In the genomic region with DNA sequence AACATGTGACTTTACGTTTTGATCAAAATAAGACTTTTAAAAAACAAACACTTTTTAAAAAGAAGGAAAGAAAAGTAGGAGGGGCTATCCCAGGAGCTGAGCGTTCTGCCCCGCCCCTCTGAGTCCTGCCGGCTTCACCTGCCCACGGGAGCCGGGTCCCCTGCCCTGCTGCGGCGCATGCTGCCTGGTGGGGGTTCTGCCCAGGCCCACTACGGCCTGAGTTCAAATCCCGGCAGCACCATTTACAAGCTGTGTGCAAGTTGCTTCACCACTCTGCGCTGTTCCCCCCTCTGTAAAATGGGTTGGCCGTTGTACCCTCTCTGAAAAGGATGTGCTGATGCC, we compare ENCODE assay signal across 8 cellular contexts. TPM values are rescaled to one million over a fixed set of nuclear protein-coding genes. Genes with fewer than 3 reads are reported as not detected.
DNase-seq lines count a peak whose midpoint lies in the region; ATAC-seq and TF ChIP-seq lines count a peak whose summit lies in the region.

No MANE protein-coding gene starts in this region.

- no peak for TF ChIP-seq CTCF in HFFc6 (IDR thresholded peaks at IDR 0.05)

- H3K27ac ChIP-seq in adipose tissue (ENCODE audit: low read depth, low read length): peak overlapping the region; percentile 30

- H3K9me3 Mint-ChIP-seq in HFFc6: no peaks in the 10 kb centered on the region
- no peaks in the 10 kb centered on the region for H3K9me3 Mint-ChIP-seq in stimulated activated effector memory CD8-positive, alpha-beta T cell treated with anti-CD3 and anti-CD28 coated beads, Interleukin-12 subunit alpha, Interleukin-12 subunit beta, amount 100 ng/mL, for 72 hours

- peaks cover 11% of the 10 kb centered on the region for H3K4me1 ChIP-seq in iPS-15b (ENCODE audit: control insufficient read depth, insufficient read depth, low read length)

- H3K4me3 Mint-ChIP-seq in HFFc6: peak overlapping the region; percentile 77
- peak overlapping the region; percentile 45 for H3K4me3 Mint-ChIP-seq in stimulated activated effector memory CD8-positive, alpha-beta T cell treated with anti-CD3 and anti-CD28 coated beads, Interleukin-12 subunit alpha, Interleukin-12 subunit beta, amount 100 ng/mL, for 72 hours

- no peaks in the 10 kb centered on the region for H3K9me3 ChIP-seq in iPS-15b (ENCODE audit: control insufficient read depth, insufficient read depth, low read length)

- H3K27me3 Mint-ChIP-seq in HFFc6 (ENCODE audit: insufficient read depth): peaks cover 4% of the 10 kb centered on the region

- peak overlapping the region; percentile 76 for H3K27ac Mint-ChIP-seq in HFFc6
- no peak overlapping the region for H3K27ac Mint-ChIP-seq in stimulated activated effector memory CD8-positive, alpha-beta T cell treated with anti-CD3 and anti-CD28 coated beads, Interleukin-12 subunit alpha, Interleukin-12 subunit beta, amount 100 ng/mL, for 72 hours

- no peak for DNase-seq in HFFc6
- DNase-seq in stimulated activated effector memory CD8-positive, alpha-beta T cell treated with anti-CD3 and anti-CD28 coated beads, Interleukin-12 subunit alpha, Interleukin-12 subunit beta, amount 100 ng/mL, for 72 hours (ENCODE audit: low spot score in 2 of 2): no peak
- no peak for DNase-seq in NCI-H146 (lab: John Stamatoyannopoulos, UW)
- DNase-seq in globus pallidus (ENCODE audit: low spot score): no peak

- H3K9ac ChIP-seq in iPS-15b (ENCODE audit: low read depth, low read length): no peak overlapping the region

- peak overlapping the region; percentile 49 for H3K4me3 ChIP-seq in iPS-15b (ENCODE audit: low read depth, low read length)

- 21 to 44% (median 21%) methylated on average over 12 of the region's 12 CpGs for WGBS in adipose tissue, 3 donors

- H3K36me3 Mint-ChIP-seq in HFFc6 (ENCODE audit: low read depth): peaks cover 16% of the 10 kb centered on the region
- H3K36me3 Mint-ChIP-seq in stimulated activated effector memory CD8-positive, alpha-beta T cell treated with anti-CD3 and anti-CD28 coated beads, Interleukin-12 subunit alpha, Interleukin-12 subunit beta, amount 100 ng/mL, for 72 hours: no peaks in the 10 kb centered on the region

- ATAC-seq in stimulated activated effector memory CD8-positive, alpha-beta T cell treated with anti-CD3 and anti-CD28 coated beads, Interleukin-12 subunit alpha, Interleukin-12 subunit beta, amount 100 ng/mL, for 72 hours: peak; percentile 3
- no peak for ATAC-seq in GM21381 (IDR thresholded peaks at IDR 0.05; ENCODE audit: unreplicated experiment)
- no peak for ATAC-seq in GM21515 (IDR thresholded peaks at IDR 0.05; ENCODE audit: unreplicated experiment)

- H3K36me3 ChIP-seq in iPS-15b (ENCODE audit: control insufficient read depth, insufficient read depth, low read length): peaks cover 4% of the 10 kb centered on the region

- H3K4me1 Mint-ChIP-seq in HFFc6 (ENCODE audit: low read depth): peaks cover 55% of the 10 kb centered on the region
- H3K4me1 Mint-ChIP-seq in stimulated activated effector memory CD8-positive, alpha-beta T cell treated with anti-CD3 and anti-CD28 coated beads, Interleukin-12 subunit alpha, Interleukin-12 subunit beta, amount 100 ng/mL, for 72 hours: peaks cover 18% of the 10 kb centered on the region

- H3K27me3 ChIP-seq in iPS-15b (ENCODE audit: control insufficient read depth, insufficient read depth, low read length): peaks cover 26% of the 10 kb centered on the region

RNA-seq across cellular contexts. Expression of a gene that starts 31.1 kb away (rescaled TPM):
- total RNA-seq in HFFc6 (2021; fragmentation: NEBNext Ultra II Directional; extraction: Animal tissue kit (Norgen Biotek cat#: 25700)): 100 to 1,000 TPM; 288 to 394 (median 318) TPM
- 1,000 to 10,000 TPM in 2 of 3 donors, 100 to 1,000 TPM in 1; 183 to 2,232 (median 1,519) TPM for polyA plus RNA-seq in adipose tissue
